27 cellular contexts compared by ENCODE assay signal in genomic region chr2:88177556-88177955, GRCh38. TPM values are rescaled to one million over a fixed set of nuclear protein-coding genes. Genes with fewer than 3 reads are reported as not detected.
DNase-seq lines count a peak whose midpoint lies in the region; ATAC-seq, FAIRE-seq and TF ChIP-seq lines count a peak whose summit lies in the region.
"Had no signal": no experiment of that assay in that cellular context is flagged by ENCODE, and none has a peak within 500 bp of the region (broad histone marks: within the 10 kb centered on the region; RNA-seq: fewer than 3 reads in every experiment).

No MANE protein-coding gene starts in this region.

- no peak overlapping the region for H3K4me2 ChIP-seq in mammary epithelial cell (ENCODE audit: insufficient read depth, low read depth, low read length)

- peaks cover 8% of the 10 kb centered on the region for H3K9me3 Mint-ChIP-seq in MCF 10A (ENCODE audit: unreplicated experiment)
- H3K9me3 Mint-ChIP-seq: activated T-cell treated with anti-CD3 and anti-CD28 coated beads, Interleukin-2, amount 50 U/mL, for 24 hours had no signal

- H3K36me3 ChIP-seq in mammary epithelial cell (ENCODE audit: insufficient read depth, low read length), result no peaks in the 10 kb centered on the region
- peaks cover 7% of the 10 kb centered on the region for H3K36me3 ChIP-seq in upper lobe of right lung
- H3K36me3 ChIP-seq in kidney (ENCODE audit: control insufficient read depth in 1 of 2, insufficient read depth in 2 of 2, low read length in 2 of 2), result peaks cover 0 to 5% of the 10 kb centered on the region in 2 donors
- H3K36me3 ChIP-seq: BE2C had no signal

- H3K9me3 ChIP-seq in mammary epithelial cell (replicated peaks; ENCODE audit: insufficient read depth, low read length), result no peaks in the 10 kb centered on the region
- H3K9me3 ChIP-seq in right cardiac atrium (ENCODE audit: control insufficient read depth, low read length), result no peaks in the 10 kb centered on the region
- H3K9me3 ChIP-seq in upper lobe of right lung, result no peaks in the 10 kb centered on the region
- peaks cover 0 to 5% of the 10 kb centered on the region in 2 donors for H3K9me3 ChIP-seq in kidney (ENCODE audit: control insufficient read depth in 1 of 2, low read length in 2 of 2)
- H3K9me3 ChIP-seq: BE2C, Caco-2, right lobe of liver had no signal

- H3K4me1 ChIP-seq in mammary epithelial cell (ENCODE audit: insufficient read depth, low read length) (peaks cover 12% of the 10 kb centered on the region), right cardiac atrium (ENCODE audit: control insufficient read depth, insufficient read depth, low read length) (no peaks in the 10 kb centered on the region), upper lobe of right lung (no peaks in the 10 kb centered on the region), kidney (ENCODE audit: control insufficient read depth in 1 of 2, insufficient read depth in 1 of 2, low read depth in 1 of 2, low read length in 2 of 2) (peaks cover 8 to 15% of the 10 kb centered on the region in 2 donors)
- H3K4me1 ChIP-seq: BE2C, Caco-2 had no signal

- in situ Hi-C loops in mammary epithelial cell (cut with MboI; ENCODE audit: low sequenced_read_pairs in 2 of 2), result loop anchor here (25.0 kb wide), 3 partner anchors 285 to 485 kb away; partner anchors contain the start of gene FOXI3 (in 1 of the 2)

- H3K9ac ChIP-seq in mammary epithelial cell (ENCODE audit: insufficient read depth, low read length) (no peak overlapping the region), kidney (ENCODE audit: low read length in 2 of 2) (no peak overlapping the region)

- intact Hi-C loops in mammary epithelial cell (cut with micrococcal nuclease), result no loop called here
- intact Hi-C loops in MCF 10A (cut with micrococcal nuclease), result no loop called here
- intact Hi-C loops in right cardiac atrium (cut with DNase I), result no loop called here
- intact Hi-C loops in upper lobe of right lung (cut with DNase I), result no loop called here
- intact Hi-C loops in kidney (cut with DNase I), result no loop called here

- DNase-seq in mammary epithelial cell (peak; percentile 45), MCF 10A (ENCODE audit: unreplicated experiment) (no peak), epithelial cell of prostate (ENCODE audit: low read depth, low spot score) (no peak), right cardiac atrium (peak in 1 of 3 donors; percentile 32), upper lobe of right lung (no peak), kidney (no peak)
- no peak for DNase-seq in NK-92 treated with Interleukin-12 subunit alpha and Interleukin-12 subunit beta, amount 100 ng/mL, for 24 hours (lab: John Stamatoyannopoulos, UW)
- DNase-seq: 8988T; activated CD4-positive, alpha-beta T cell treated with anti-CD3 and anti-CD28 coated beads for 1 hour; activated T-cell treated with anti-CD3 and anti-CD28 coated beads, Interleukin-2, amount 50 U/mL, for 24 hours; amniotic stem cell; BE2C; Caco-2; caudate nucleus; DMS79 treated with DMSO at 0.1 percent for 48 hours; hippocampal formation; NCI-H1436 treated with DMSO at 0.1 percent for 48 hours; NCI-H69; nucleus accumbens; right lobe of liver; stimulated activated CD4-positive, alpha-beta T cell treated with anti-CD3 and anti-CD28 coated beads, Interleukin-15, amount 100 ng/mL, for 24 hours; stimulated activated CD8-positive, alpha-beta memory T cell treated with anti-CD3 and anti-CD28 coated beads, Interleukin-4, amount 100 ng/mL, for 48 hours; trophoblast cell had no signal

- no peak overlapping the region for H2AFZ ChIP-seq in mammary epithelial cell (ENCODE audit: low read depth, low read length)

- peak; percentile 19 to 49 for ATAC-seq in right cardiac atrium
- peak; percentile 44 for ATAC-seq in upper lobe of right lung
- no peak for ATAC-seq in SK-N-SH treated with all-trans-retinoic acid at 6 μM for 48 hours
- ATAC-seq: right lobe of liver had no signal

- H3K27ac Mint-ChIP-seq in MCF 10A (ENCODE audit: low read depth, unreplicated experiment), result no peak overlapping the region
- H3K27ac Mint-ChIP-seq: activated T-cell treated with anti-CD3 and anti-CD28 coated beads, Interleukin-2, amount 50 U/mL, for 24 hours had no signal

- no peaks in the 10 kb centered on the region for H3K27me3 Mint-ChIP-seq in MCF 10A (ENCODE audit: insufficient read depth, unreplicated experiment)

- no peak overlapping the region for H3K27ac ChIP-seq in mammary epithelial cell (ENCODE audit: insufficient read depth, low read depth, low read length)
- peak overlapping the region; percentile 31 for H3K27ac ChIP-seq in epithelial cell of prostate
- H3K27ac ChIP-seq in right cardiac atrium (ENCODE audit: low read length), result no peak overlapping the region
- H3K27ac ChIP-seq in upper lobe of right lung, result no peak overlapping the region
- H3K27ac ChIP-seq in kidney (ENCODE audit: low read depth in 2 of 2, low read length in 2 of 2), result no peak overlapping the region

- 77% methylated on average over 2 of the region's 3 CpGs for WGBS in mammary epithelial cell (ENCODE audit: low coverage, missing lambda C conversion rate)
- WGBS in right cardiac atrium, result 68% methylated on average over 3 of the region's 3 CpGs

- no peak overlapping the region for H3K4me3 Mint-ChIP-seq in MCF 10A (ENCODE audit: unreplicated experiment)
- H3K4me3 Mint-ChIP-seq: activated T-cell treated with anti-CD3 and anti-CD28 coated beads, Interleukin-2, amount 50 U/mL, for 24 hours had no signal

- CTCF ChIA-PET in mammary epithelial cell (lab: Charles Lee; ENCODE audit: low non-redundant PET) (no interaction called here), MCF 10A (lab: Yijun Ruan, JAX) (interaction anchor here (0.5 to 2.7 kb wide), 5 partner anchors 14 to 190 kb away, joined by 3 to 17 read pairs (median 5); no protein-coding TSS in a partner anchor)

- BruUV-seq in mammary epithelial cell (replicated peaks; lab: Mats Ljungman, UMichigan), result no TSS peak
- no TSS peak for BruUV-seq in MCF 10A (replicated peaks; lab: Mats Ljungman, UMichigan)

- no peak for TF ChIP-seq CTCF in mammary epithelial cell (conservative IDR thresholded peaks at IDR 0.05 in 1 of 2, IDR thresholded peaks at IDR 0.05 in 1 of 2; ENCODE audit: extremely low read depth in 1 of 2, insufficient read depth in 1 of 2, low read depth in 1 of 2, low read length in 2 of 2)
- TF ChIP-seq CTCF in MCF 10A (IDR thresholded peaks at IDR 0.05; ENCODE audit: unreplicated experiment), result no peak
- TF ChIP-seq CTCF in upper lobe of right lung (IDR thresholded peaks at IDR 0.05), result no peak
- TF ChIP-seq CTCF in kidney (IDR thresholded peaks at IDR 0.05; ENCODE audit: borderline replicate concordance, extremely low read depth, insufficient read depth), result no peak

- H3K79me2 ChIP-seq in mammary epithelial cell (ENCODE audit: insufficient read depth, low read length), result no peaks in the 10 kb centered on the region

- H3K36me3 Mint-ChIP-seq in MCF 10A (ENCODE audit: insufficient read depth, unreplicated experiment), result peaks cover 6% of the 10 kb centered on the region

- H3K4me1 Mint-ChIP-seq in MCF 10A (ENCODE audit: insufficient read depth, unreplicated experiment), result peaks cover 11% of the 10 kb centered on the region

- H4K20me1 ChIP-seq in mammary epithelial cell (ENCODE audit: insufficient read depth, low read length), result no peaks in the 10 kb centered on the region

- H3K4me3 ChIP-seq in mammary epithelial cell (replicated peaks in 1 of 3; ENCODE audit: insufficient read depth in 1 of 3, low read depth in 2 of 3, low read length in 3 of 3) (no peak overlapping the region), right cardiac atrium (ENCODE audit: low read length) (no peak overlapping the region), upper lobe of right lung (no peak overlapping the region), kidney (ENCODE audit: low read length in 2 of 2) (no peak overlapping the region)
- H3K4me3 ChIP-seq: right lobe of liver had no signal

- dilution Hi-C loops in mammary epithelial cell (cut with HindIII; ENCODE audit: low sequenced_read_pairs), result no loop called here

- POLR2A ChIA-PET in MCF 10A (lab: Yijun Ruan, JAX), result interaction anchor here (0.6 kb wide), 1 partner anchor 355 kb away, joined by 3 read pairs; no protein-coding TSS in a partner anchor

- FAIRE-seq in kidney (lab: Jason Lieb, UNC), result no peak
- FAIRE-seq: islet of Langerhans had no signal

- no peaks in the 10 kb centered on the region for H3K27me3 ChIP-seq in mammary epithelial cell (ENCODE audit: insufficient read depth, low read length)
- no peaks in the 10 kb centered on the region for H3K27me3 ChIP-seq in right cardiac atrium (ENCODE audit: control insufficient read depth, insufficient read depth)
- H3K27me3 ChIP-seq in upper lobe of right lung, result no peaks in the 10 kb centered on the region
- H3K27me3 ChIP-seq: BE2C, right lobe of liver had no signal

TF ChIP-seq in SK-N-SH treated with all-trans-retinoic acid at 6 μM for 48 hours, 23 proteins besides CTCF, POLR2A, EP300 and RAD21 (continues in another document):
- no peak for TF ChIP-seq TCF4 (CRISPR knock-in tag; IDR thresholded peaks at IDR 0.05; ENCODE audit: borderline replicate concordance)
- TF ChIP-seq CSDC2 (CRISPR knock-in tag; IDR thresholded peaks at IDR 0.05), result no peak
- TF ChIP-seq, protein P1, sequence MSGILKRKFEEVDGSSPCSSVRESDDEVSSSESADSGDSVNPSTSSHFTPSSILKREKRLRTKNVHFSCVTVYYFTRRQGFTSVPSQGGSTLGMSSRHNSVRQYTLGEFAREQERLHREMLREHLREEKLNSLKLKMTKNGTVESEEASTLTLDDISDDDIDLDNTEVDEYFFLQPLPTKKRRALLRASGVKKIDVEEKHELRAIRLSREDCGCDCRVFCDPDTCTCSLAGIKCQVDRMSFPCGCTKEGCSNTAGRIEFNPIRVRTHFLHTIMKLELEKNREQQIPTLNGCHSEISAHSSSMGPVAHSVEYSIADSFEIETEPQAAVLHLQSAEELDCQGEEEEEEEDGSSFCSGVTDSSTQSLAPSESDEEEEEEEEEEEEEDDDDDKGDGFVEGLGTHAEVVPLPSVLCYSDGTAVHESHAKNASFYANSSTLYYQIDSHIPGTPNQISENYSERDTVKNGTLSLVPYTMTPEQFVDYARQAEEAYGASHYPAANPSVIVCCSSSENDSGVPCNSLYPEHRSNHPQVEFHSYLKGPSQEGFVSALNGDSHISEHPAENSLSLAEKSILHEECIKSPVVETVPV (CRISPR knock-in tag; IDR thresholded peaks at IDR 0.05), result no peak
- TF ChIP-seq ZFP3 (CRISPR knock-in tag; IDR thresholded peaks at IDR 0.05), result no peak

RNA-seq across cellular contexts. Expression of gene THNSL2, which starts 7.4 kb away (rescaled TPM):
- total RNA-seq in mammary epithelial cell (10 to 100 TPM in 1 of 2 donors, 1 to 10 TPM in 1; 2.4 to 28.5 TPM), MCF 10A (2022) (14.9 and 19.0 TPM in 2 replicates), right cardiac atrium (10 to 100 TPM; 17.4 to 35.0 (median 26.0) TPM), upper lobe of right lung (20.3 TPM), kidney (26.7 TPM)
- polyA plus RNA-seq in mammary epithelial cell (0.08 TPM), right cardiac atrium (27.4 TPM), kidney (ENCODE audit: insufficient read depth, low read depth, low replicate concordance) (52.3 TPM)
- polyA minus RNA-seq in mammary epithelial cell, result not detected

RNA-seq across cellular contexts. Expression of gene FABP1, which starts 49.7 kb away (rescaled TPM):
- total RNA-seq in mammary epithelial cell (not detected), MCF 10A (2022) (not detected in 2 replicates), right cardiac atrium (not detected), upper lobe of right lung (not detected), kidney (not detected)
- polyA plus RNA-seq in mammary epithelial cell (not detected), right cardiac atrium (1.1 TPM), kidney (ENCODE audit: insufficient read depth, low read depth, low replicate concordance) (1,596 TPM)
- polyA minus RNA-seq in mammary epithelial cell, result not detected
- total RNA-seq: dermis microvascular lymphatic vessel endothelial cell, fibroblast of villous mesenchyme had no signal
